ENCODE assay signal across 8 cellular contexts in genomic region chr2:72917875-72918660, GRCh38. TPM values are rescaled to one million over a fixed set of nuclear protein-coding genes. Genes with fewer than 3 reads are reported as not detected.
DNase-seq lines count a peak whose midpoint lies in the region; ATAC-seq, FAIRE-seq and TF ChIP-seq lines count a peak whose summit lies in the region.

No MANE protein-coding gene starts in this region.

- peak overlapping the region; percentile 19; the same call in 1 of the 2 replicates for H3K4me3 ChIP-seq in ACC112 (ENCODE audit: low read depth, low read length)
- peak overlapping the region; percentile 47 for H3K4me3 ChIP-seq in iPS-18c (ENCODE audit: insufficient read depth, low read depth, low read length)
- H3K4me3 ChIP-seq in transverse colon, result peak overlapping the region in 3 of 4 donors; percentile 20 to 51 (median 38)

- H3K36me3 ChIP-seq in ACC112 (ENCODE audit: insufficient read depth, low read length), result no peaks in the 10 kb centered on the region
- H3K36me3 ChIP-seq in transverse colon, result no peaks in the 10 kb centered on the region

- intact Hi-C loops in transverse colon (cut with DNase I; ENCODE audit: low total_unique reads), result no loop called here

- peaks cover 5% of the 10 kb centered on the region for H3K4me1 ChIP-seq in ACC112 (ENCODE audit: control insufficient read depth, insufficient read depth, low read length, unreplicated experiment)
- H3K4me1 ChIP-seq in transverse colon, result peaks cover 13 to 55% (median 50%) of the 10 kb centered on the region in 4 donors

- no peak for TF ChIP-seq POLR2A in transverse colon (IDR thresholded peaks at IDR 0.05)

- no peak for TF ChIP-seq CTCF in transverse colon (IDR thresholded peaks at IDR 0.05)

- ATAC-seq in GM19023 (IDR thresholded peaks at IDR 0.05; ENCODE audit: unreplicated experiment), result peak; percentile 0
- ATAC-seq in SK-N-SH treated with all-trans-retinoic acid at 6 μM for 48 hours, result peak; percentile 7; the same call in 2 of the 3 replicates

- H3K27ac ChIP-seq in ACC112 (ENCODE audit: low read depth, low read length) (no peak overlapping the region), transverse colon (no peak overlapping the region)

- no peak for DNase-seq in transverse colon
- DNase-seq in NCI-H2029 treated with DMSO at 0.1 percent for 48 hours (lab: John Stamatoyannopoulos, UW), result no peak
- DNase-seq in activated CD4-positive, alpha-beta T cell treated with anti-CD3 and anti-CD28 coated beads, Interleukin-2, amount 50 U/mL, for 48 hours, result no peak
- DNase-seq in RCC 7860 (ENCODE audit: low spot score), result no peak

- TF ChIP-seq EP300 in transverse colon (IDR thresholded peaks at IDR 0.05; ENCODE audit: low read depth), result no peak

- in situ Hi-C loops in transverse colon (cut with MboI; ENCODE audit: low pct_ligation_motif_present in 1 of 4, low pct_unique_long_range_greater_than_20kb in 1 of 4, low sequenced_read_pairs in 3 of 4), result no loop called here

- peaks cover 2% of the 10 kb centered on the region for H3K9me3 ChIP-seq in iPS-18c (ENCODE audit: control insufficient read depth, insufficient read depth, low read length)
- no peaks in the 10 kb centered on the region for H3K9me3 ChIP-seq in transverse colon

- no peaks in the 10 kb centered on the region for H3K79me2 ChIP-seq in ACC112 (ENCODE audit: control insufficient read depth, insufficient read depth, low read length, unreplicated experiment)

- no peak overlapping the region for H2AFZ ChIP-seq in ACC112 (ENCODE audit: low read length, unreplicated experiment)

- 1% methylated on average over 44 of the region's 95 CpGs; no CpG with 5 or more reads in 1 of the 2 donors for WGBS in transverse colon (ENCODE audit: low coverage in 1 of 2), 2 donors

- no peak for FAIRE-seq in RCC 7860 (lab: Jason Lieb, UNC)

- H3K27me3 ChIP-seq in ACC112 (ENCODE audit: insufficient read depth, low read length) (peaks cover 100% of the 10 kb centered on the region), transverse colon (peaks cover 100% of the 10 kb centered on the region)

TF ChIP-seq in SK-N-SH treated with all-trans-retinoic acid at 6 μM for 48 hours, 23 proteins besides CTCF, POLR2A, EP300 and RAD21:
- TF ChIP-seq TCF4 (CRISPR knock-in tag; IDR thresholded peaks at IDR 0.05; ENCODE audit: borderline replicate concordance), result no peak
- no peak for TF ChIP-seq ZFP3 (CRISPR knock-in tag; IDR thresholded peaks at IDR 0.05)
- no peak for TF ChIP-seq ISL1 (CRISPR knock-in tag; IDR thresholded peaks at IDR 0.05)
- TF ChIP-seq CREB5 (CRISPR knock-in tag; IDR thresholded peaks at IDR 0.05; ENCODE audit: low read depth), result no peak
- no peak for TF ChIP-seq RARB (CRISPR knock-in tag; IDR thresholded peaks at IDR 0.05)
- TF ChIP-seq ZNF70 (CRISPR knock-in tag; IDR thresholded peaks at IDR 0.05), result no peak
- TF ChIP-seq ZNF565 (CRISPR knock-in tag; conservative IDR thresholded peaks at IDR 0.05; ENCODE audit: low read depth), result no peak
- no peak for TF ChIP-seq PATZ1 (CRISPR knock-in tag; IDR thresholded peaks at IDR 0.05; ENCODE audit: borderline replicate concordance)
- no peak for TF ChIP-seq PPARA (CRISPR knock-in tag; IDR thresholded peaks at IDR 0.05; ENCODE audit: borderline replicate concordance)
- TF ChIP-seq BACH2 (CRISPR knock-in tag; IDR thresholded peaks at IDR 0.05; ENCODE audit: borderline replicate concordance), result no peak

RNA-seq across cellular contexts. Expression of gene EMX1, which starts 0.7 kb away (rescaled TPM):
- total RNA-seq in transverse colon, result 1 to 10 TPM in 3 of 4 donors, not detected in 1; 1.5 to 2.9 (median 2.7) TPM

RNA-seq across cellular contexts. Expression of gene SPR, which starts 30.9 kb away (rescaled TPM):
- total RNA-seq in transverse colon, result 100 to 1,000 TPM in 1 of 4 donors, 10 to 100 TPM in 3; 83.8 to 431 (median 98.0) TPM
